19 cellular contexts compared by ENCODE assay signal in genomic region chr7:154373951-154374350, GRCh38.
DNase-seq lines count a peak whose midpoint lies in the region; TF ChIP-seq lines count a peak whose summit lies in the region.
"Had no signal": no experiment of that assay in that cellular context is flagged by ENCODE, and none has a peak within 500 bp of the region (broad histone marks: within the 10 kb centered on the region; RNA-seq: fewer than 3 reads in every experiment).

No MANE protein-coding gene starts in this region.

- DNase-seq in G401 (ENCODE audit: low spot score), result peak; percentile 30
- peak; percentile 51 for DNase-seq in cerebellar cortex (ENCODE audit: low spot score)
- DNase-seq in left kidney (ENCODE audit: low read depth, low spot score), result peak; percentile 76
- DNase-seq in putamen (ENCODE audit: low spot score), result peak; percentile 73
- DNase-seq in right atrium auricular region (ENCODE audit: low spot score), result no peak
- DNase-seq in GOT3 (lab: John Stamatoyannopoulos, UW), result no peak
- no peak for DNase-seq in NCI-H446 treated with DMSO at 0.1 percent for 48 hours (lab: John Stamatoyannopoulos, UW)
- DNase-seq: AML-193; Caco-2; Calu3; CD4-positive, alpha-beta T cell; CD8-positive, alpha-beta T cell; DMS79 treated with DMSO at 0.1 percent for 48 hours; GDM1 had no signal

- no peak for TF ChIP-seq CTCF in right atrium auricular region (IDR thresholded peaks at IDR 0.05)

- in situ Hi-C loops in G401 (cut with HindIII; ENCODE audit: low sequenced_read_pairs), result no loop called here

- no peaks in the 10 kb centered on the region for H3K27me3 ChIP-seq in right atrium auricular region
- H3K27me3 ChIP-seq: BLaER1 treated with 17β-estradiol and CSF1 and Interleukin-3, amounts not matched to agents 10 nM and 100 nM had no signal

- no peaks in the 10 kb centered on the region for H3K4me1 ChIP-seq in right atrium auricular region
- H3K4me1 ChIP-seq: A549; BLaER1 treated with 17β-estradiol and CSF1 and Interleukin-3, amounts not matched to agents 10 nM and 100 nM; Caco-2 had no signal

- H3K4me3 ChIP-seq in right atrium auricular region, result no peak overlapping the region
- H3K4me3 ChIP-seq: A549; BLaER1 treated with 17β-estradiol and CSF1 and Interleukin-3, amounts not matched to agents 10 nM and 100 nM; GM12878 had no signal

- H3K27ac ChIP-seq in right atrium auricular region, result no peak overlapping the region
- H3K27ac ChIP-seq: 22Rv1; A549; BLaER1 treated with 17β-estradiol and CSF1 and Interleukin-3, amounts not matched to agents 10 nM and 100 nM; C4-2B had no signal

- no peaks in the 10 kb centered on the region for H3K36me3 ChIP-seq in right atrium auricular region
- H3K36me3 ChIP-seq: BLaER1 treated with 17β-estradiol and CSF1 and Interleukin-3, amounts not matched to agents 10 nM and 100 nM had no signal

- H3K9me3 ChIP-seq in right atrium auricular region, result no peaks in the 10 kb centered on the region
- H3K9me3 ChIP-seq: A549; BLaER1 treated with 17β-estradiol and CSF1 and Interleukin-3, amounts not matched to agents 10 nM and 100 nM; Caco-2 had no signal

Comparison
In these comparisons a context has a peak if more than half of its experiments do, and no peak if none do; other contexts are left out.
1. DNase-seq: peak in G401 (single experiment), cerebellar cortex (single experiment), left kidney (single experiment) and putamen (single experiment); none in right atrium auricular region (single experiment), GOT3 (single experiment) and NCI-H446 treated with DMSO at 0.1 percent for 48 hours (single experiment).